Comparison of ENCODE assay signal across 20 cellular contexts in genomic region chr3:41488501-41488900, GRCh38.
DNase-seq lines count a peak whose midpoint lies in the region; ATAC-seq and TF ChIP-seq lines count a peak whose summit lies in the region.
"Had no signal": no experiment of that assay in that cellular context is flagged by ENCODE, and none has a peak within 500 bp of the region (broad histone marks: within the 10 kb centered on the region; RNA-seq: fewer than 3 reads in every experiment).

No MANE protein-coding gene starts in this region.

- H3F3A ChIP-seq in SK-N-SH (replicated peaks; ENCODE audit: insufficient read depth) = no peaks in the 10 kb centered on the region

- no peak overlapping the region for H3K4me2 ChIP-seq in SK-N-SH
- H3K4me2 ChIP-seq: A549, BLaER1, GM23338 had no signal

- H3K27me3 ChIP-seq in upper lobe of right lung (no peaks in the 10 kb centered on the region), SK-N-SH (ENCODE audit: insufficient read depth) (no peaks in the 10 kb centered on the region)
- H3K27me3 ChIP-seq: BLaER1 had no signal

- no peak for DNase-seq in activated naive CD4-positive, alpha-beta T cell treated with anti-CD3 and anti-CD28 coated beads, Interleukin-2, amount 50 U/mL, for 72 hours (ENCODE audit: low spot score in 2 of 2)
- no peak for DNase-seq in activated naive CD4-positive, alpha-beta T cell treated with anti-CD3 and anti-CD28 coated beads for 36 hours
- DNase-seq in GM10266 (ENCODE audit: extremely low spot score) (peak; percentile 11), upper lobe of right lung (no peak), SK-N-SH (no peak)
- DNase-seq: CD4-positive, alpha-beta memory T cell; DMS153; DMS79; GDM1; HCEC 1CT; IMR-90 had no signal

- POLR2A ChIA-PET in SK-N-SH (lab: Yijun Ruan, JAX) = no interaction called here

- H3K9me3 ChIP-seq in upper lobe of right lung (no peaks in the 10 kb centered on the region), SK-N-SH (no peaks in the 10 kb centered on the region)
- H3K9me3 ChIP-seq: A549, BLaER1 had no signal

- CTCF ChIA-PET in activated naive CD4-positive, alpha-beta T cell treated with anti-CD3 and anti-CD28 coated beads for 36 hours (lab: Charles Lee) = interaction anchor here (1.2 kb wide), 1 partner anchor 39 kb away, joined by 4 read pairs; no protein-coding TSS in a partner anchor
- CTCF ChIA-PET in SK-N-SH (lab: Yijun Ruan, JAX) = interaction anchor here (1.5 kb wide), 1 partner anchor 9 kb away, joined by 3 read pairs; no protein-coding TSS in a partner anchor

- no peak overlapping the region for H3K27ac Mint-ChIP-seq in activated naive CD4-positive, alpha-beta T cell treated with anti-CD3 and anti-CD28 coated beads, Interleukin-2, amount 50 U/mL, for 72 hours
- H3K27ac Mint-ChIP-seq in activated naive CD4-positive, alpha-beta T cell treated with anti-CD3 and anti-CD28 coated beads for 36 hours = no peak overlapping the region
- H3K27ac Mint-ChIP-seq: CD14-positive monocyte; CD4-positive, alpha-beta memory T cell; GM23338 had no signal

- no peaks in the 10 kb centered on the region; the same call in 1 of the 2 replicates for H3K79me2 ChIP-seq in SK-N-SH (ENCODE audit: insufficient read depth)

- H3K9me2 ChIP-seq in SK-N-SH = 0 out of 2 replicates have a peak, but pooled peaks cover 4% of the 10 kb centered on the region

- H4K20me1 ChIP-seq in SK-N-SH (ENCODE audit: insufficient read depth) = no peaks in the 10 kb centered on the region
- H4K20me1 ChIP-seq: BLaER1 had no signal

- H3K9ac ChIP-seq in SK-N-SH = no peak overlapping the region
- H3K9ac ChIP-seq: BLaER1 had no signal

- intact Hi-C loops in activated naive CD4-positive, alpha-beta T cell treated with anti-CD3 and anti-CD28 coated beads for 36 hours (cut with micrococcal nuclease) = no loop called here
- intact Hi-C loops in upper lobe of right lung (cut with DNase I) = no loop called here

- H3K9me3 Mint-ChIP-seq in activated naive CD4-positive, alpha-beta T cell treated with anti-CD3 and anti-CD28 coated beads, Interleukin-2, amount 50 U/mL, for 72 hours = no peaks in the 10 kb centered on the region
- H3K9me3 Mint-ChIP-seq in activated naive CD4-positive, alpha-beta T cell treated with anti-CD3 and anti-CD28 coated beads for 36 hours = peaks cover 2% of the 10 kb centered on the region
- H3K9me3 Mint-ChIP-seq: GM23338 had no signal

- H3K4me1 ChIP-seq in upper lobe of right lung (no peaks in the 10 kb centered on the region), SK-N-SH (ENCODE audit: control insufficient read depth in 1 of 2, insufficient read depth in 2 of 2, low read depth in 1 of 2, low read length in 1 of 2) (no peaks in the 10 kb centered on the region)
- H3K4me1 ChIP-seq: A549, BLaER1 had no signal

- no peak overlapping the region for H2AFZ ChIP-seq in SK-N-SH (ENCODE audit: low read depth)
- H2AFZ ChIP-seq: GM23338 had no signal

- no peaks in the 10 kb centered on the region for H3K36me3 Mint-ChIP-seq in activated naive CD4-positive, alpha-beta T cell treated with anti-CD3 and anti-CD28 coated beads, Interleukin-2, amount 50 U/mL, for 72 hours
- no peaks in the 10 kb centered on the region for H3K36me3 Mint-ChIP-seq in activated naive CD4-positive, alpha-beta T cell treated with anti-CD3 and anti-CD28 coated beads for 36 hours (ENCODE audit: low read depth)
- H3K36me3 Mint-ChIP-seq: CD14-positive monocyte had no signal

- no peak overlapping the region for H3K4me3 Mint-ChIP-seq in activated naive CD4-positive, alpha-beta T cell treated with anti-CD3 and anti-CD28 coated beads for 36 hours
- H3K4me3 Mint-ChIP-seq: CD14-positive monocyte; CD4-positive, alpha-beta memory T cell; GM23338 had no signal

- peak; percentile 59 to 75 for ATAC-seq in activated naive CD4-positive, alpha-beta T cell treated with anti-CD3 and anti-CD28 coated beads, Interleukin-2, amount 50 U/mL, for 72 hours
- ATAC-seq in HG02885 (IDR thresholded peaks at IDR 0.05; ENCODE audit: poor library complexity, unreplicated experiment) (peak; percentile 55), upper lobe of right lung (peak; percentile 44), GM18498 (IDR thresholded peaks at IDR 0.05; ENCODE audit: unreplicated experiment) (no peak)
- ATAC-seq: A549, GM12878, GM23338, K562 had no signal

- H3K4me1 Mint-ChIP-seq in activated naive CD4-positive, alpha-beta T cell treated with anti-CD3 and anti-CD28 coated beads for 36 hours (ENCODE audit: low read depth) = no peaks in the 10 kb centered on the region
- H3K4me1 Mint-ChIP-seq: CD14-positive monocyte; CD4-positive, alpha-beta memory T cell had no signal

- no peaks in the 10 kb centered on the region for H3K36me3 ChIP-seq in upper lobe of right lung
- no peaks in the 10 kb centered on the region for H3K36me3 ChIP-seq in SK-N-SH (replicated peaks in 1 of 2; ENCODE audit: control insufficient read depth in 1 of 2, insufficient read depth in 2 of 2, low read length in 1 of 2)
- H3K36me3 ChIP-seq: BLaER1 had no signal

- TF ChIP-seq CTCF in GM10266 (IDR thresholded peaks at IDR 0.05; ENCODE audit: control insufficient read depth, insufficient read depth, low read depth, missing control alignments) (no peak), upper lobe of right lung (IDR thresholded peaks at IDR 0.05) (no peak), SK-N-SH (IDR thresholded peaks at IDR 0.05) (no peak)

- no peaks in the 10 kb centered on the region for H3K27me3 Mint-ChIP-seq in activated naive CD4-positive, alpha-beta T cell treated with anti-CD3 and anti-CD28 coated beads for 36 hours (ENCODE audit: low read depth)
- H3K27me3 Mint-ChIP-seq: CD4-positive, alpha-beta memory T cell had no signal

- no peak for TF ChIP-seq RAD21 in SK-N-SH (IDR thresholded peaks at IDR 0.05; ENCODE audit: low read length)

- H3K4me3 ChIP-seq in upper lobe of right lung = no peak overlapping the region
- no peak overlapping the region for H3K4me3 ChIP-seq in SK-N-SH (ENCODE audit: low read depth in 2 of 2, low read length in 1 of 2)
- H3K4me3 ChIP-seq: A549, BLaER1, GM12878, GM23338, K562 had no signal

- no peak for TF ChIP-seq EP300 in SK-N-SH (IDR thresholded peaks at IDR 0.05; ENCODE audit: borderline replicate concordance in 1 of 2, low read depth in 1 of 2, low read length in 1 of 2)

- H3K27ac ChIP-seq in upper lobe of right lung (no peak overlapping the region), SK-N-SH (ENCODE audit: low read depth in 2 of 2, low read length in 1 of 2) (no peak overlapping the region)
- H3K27ac ChIP-seq: 22Rv1, A549, BLaER1 had no signal

TF ChIP-seq in SK-N-SH, 30 proteins besides CTCF, POLR2A, EP300 and RAD21:
- no peak for TF ChIP-seq CHD2 (IDR thresholded peaks at IDR 0.05; ENCODE audit: low read length, partially characterized antibody)
- TF ChIP-seq ELF1 (IDR thresholded peaks at IDR 0.05) = no peak
- TF ChIP-seq RCOR1 (IDR thresholded peaks at IDR 0.05; ENCODE audit: low read length) = no peak
- TF ChIP-seq GABPA (IDR thresholded peaks at IDR 0.05; ENCODE audit: low read depth) = no peak
- TF ChIP-seq GATA2 (CRISPR knock-in tag; IDR thresholded peaks at IDR 0.05) = no peak
- TF ChIP-seq TAF1 (IDR thresholded peaks at IDR 0.05; ENCODE audit: borderline replicate concordance, low read depth, low read length) = no peak
- TF ChIP-seq SIN3A (IDR thresholded peaks at IDR 0.05; ENCODE audit: borderline replicate concordance, low read depth, low read length) = no peak
- no peak for TF ChIP-seq TCF12 (IDR thresholded peaks at IDR 0.05)
- TF ChIP-seq FOSL2 (IDR thresholded peaks at IDR 0.05; ENCODE audit: borderline replicate concordance, low read depth) = no peak
- no peak for TF ChIP-seq REST (IDR thresholded peaks at IDR 0.05; ENCODE audit: low read depth, low read length)
- TF ChIP-seq SMC3 (IDR thresholded peaks at IDR 0.05; ENCODE audit: low read depth, low read length) = no peak
- TF ChIP-seq POLR2AphosphoS5 (IDR thresholded peaks at IDR 0.05; ENCODE audit: low read depth, low read length) = no peak
- no peak for TF ChIP-seq NRF1 (IDR thresholded peaks at IDR 0.05; ENCODE audit: low read depth, low read length)
- no peak for TF ChIP-seq PBX3 (IDR thresholded peaks at IDR 0.05)
- TF ChIP-seq RFX5 (IDR thresholded peaks at IDR 0.05; ENCODE audit: low read length) = no peak
- no peak for TF ChIP-seq NFIC (IDR thresholded peaks at IDR 0.05; ENCODE audit: borderline replicate concordance)
